Comparison of ENCODE assay signal across 11 cellular contexts in genomic region chr2:62462211-62462610, GRCh38.
"Had no signal": no experiment of that assay in that cellular context is flagged by ENCODE, and none has a peak within 500 bp of the region (broad histone marks: within the 10 kb centered on the region; RNA-seq: fewer than 3 reads in every experiment).

No MANE protein-coding gene starts in this region.

- H3K4me3 Mint-ChIP-seq: activated naive CD4-positive, alpha-beta T cell treated with anti-CD3 and anti-CD28 coated beads for 36 hours; activated T-helper 17 cell treated with anti-CD3 and anti-CD28 coated beads, Interleukin-2, amount 50 U/mL, for 72 hours; natural killer cell treated with Interleukin-12 subunit alpha and Interleukin-12 subunit beta and Interleukin-15 and Interleukin-18, amount 100 ng/mL, for 72 hours; T-cell had no signal

- H3K36me3 ChIP-seq: sigmoid colon, spleen, stomach had no signal

- H3K27ac Mint-ChIP-seq: activated naive CD4-positive, alpha-beta T cell treated with anti-CD3 and anti-CD28 coated beads for 36 hours; activated T-helper 17 cell treated with anti-CD3 and anti-CD28 coated beads, Interleukin-2, amount 50 U/mL, for 72 hours; T-cell had no signal

- H3K27ac ChIP-seq: spleen, VCaP had no signal

- H3K4me1 Mint-ChIP-seq: activated T-helper 17 cell treated with anti-CD3 and anti-CD28 coated beads, Interleukin-2, amount 50 U/mL, for 72 hours had no signal

- DNase-seq: activated CD4-positive, alpha-beta T cell treated with anti-CD3 and anti-CD28 coated beads, Interleukin-2, amount 50 U/mL, for 48 hours; activated naive CD4-positive, alpha-beta T cell treated with anti-CD3 and anti-CD28 coated beads for 36 hours; hippocampal formation; mesendoderm; sigmoid colon; spleen; stomach; T-cell had no signal

- H3K27me3 ChIP-seq: sigmoid colon, stomach had no signal

- H3K9me3 ChIP-seq: sigmoid colon, spleen, stomach had no signal

- H3K4me3 ChIP-seq: sigmoid colon, spleen, stomach had no signal

- H3K36me3 Mint-ChIP-seq: natural killer cell treated with Interleukin-12 subunit alpha and Interleukin-12 subunit beta and Interleukin-15 and Interleukin-18, amount 100 ng/mL, for 72 hours; T-cell had no signal

- H3K9me3 Mint-ChIP-seq: activated naive CD4-positive, alpha-beta T cell treated with anti-CD3 and anti-CD28 coated beads for 36 hours; activated T-helper 17 cell treated with anti-CD3 and anti-CD28 coated beads, Interleukin-2, amount 50 U/mL, for 72 hours; natural killer cell treated with Interleukin-12 subunit alpha and Interleukin-12 subunit beta and Interleukin-15 and Interleukin-18, amount 100 ng/mL, for 72 hours; T-cell had no signal

- H3K27me3 Mint-ChIP-seq: activated T-helper 17 cell treated with anti-CD3 and anti-CD28 coated beads, Interleukin-2, amount 50 U/mL, for 72 hours; natural killer cell treated with Interleukin-12 subunit alpha and Interleukin-12 subunit beta and Interleukin-15 and Interleukin-18, amount 100 ng/mL, for 72 hours; T-cell had no signal

- ATAC-seq: activated T-helper 17 cell treated with anti-CD3 and anti-CD28 coated beads, Interleukin-2, amount 50 U/mL, for 72 hours; natural killer cell treated with Interleukin-12 subunit alpha and Interleukin-12 subunit beta and Interleukin-15 and Interleukin-18, amount 100 ng/mL, for 72 hours; T-cell had no signal
